In the genomic region with DNA sequence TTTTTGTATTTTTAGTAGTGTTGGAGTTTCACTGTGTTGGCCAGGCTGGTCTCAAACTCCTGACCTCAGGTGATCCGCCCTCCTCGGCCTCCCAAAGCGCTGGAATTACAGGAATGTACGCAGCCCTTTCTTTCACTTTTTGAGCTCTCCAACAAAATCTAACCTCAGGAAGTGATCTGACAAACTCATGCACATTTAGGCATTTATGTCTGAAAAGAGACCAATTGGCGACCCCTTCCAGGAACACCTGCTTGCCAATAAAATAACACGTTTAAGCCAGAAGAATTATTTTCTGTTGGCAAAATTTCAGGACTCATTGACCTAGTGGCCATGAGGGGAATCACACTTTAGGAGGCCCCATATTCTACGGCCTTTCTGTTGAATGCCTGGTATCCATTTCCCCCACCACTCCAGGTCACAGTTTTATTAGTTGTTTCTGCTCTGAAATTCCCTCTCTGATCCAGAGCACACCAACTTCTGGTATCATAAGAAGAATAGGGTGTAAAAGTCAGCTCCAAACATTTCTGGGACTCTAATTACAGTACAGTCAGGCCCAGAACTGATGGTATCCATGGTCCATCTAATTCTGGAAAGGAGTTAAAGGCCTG, we compare ENCODE assay signal across 9 cellular contexts.
DNase-seq lines count a peak whose midpoint lies in the region; ATAC-seq and TF ChIP-seq lines count a peak whose summit lies in the region.
"Had no signal": no experiment of that assay in that cellular context is flagged by ENCODE, and none has a peak within 500 bp of the region (broad histone marks: within the 10 kb centered on the region; RNA-seq: fewer than 3 reads in every experiment).

No MANE protein-coding gene starts in this region.

- H2BK120ac ChIP-seq in trophoblast cell (ENCODE audit: insufficient read depth, low read length, poor library complexity), result peak overlapping the region; percentile 33

- no peak overlapping the region for H3K14ac ChIP-seq in trophoblast cell (ENCODE audit: low read length)

- no peak overlapping the region for H3K4me2 ChIP-seq in OCI-LY3 (ENCODE audit: low read length)
- no peak overlapping the region for H3K4me2 ChIP-seq in trophoblast cell (ENCODE audit: low read length)

- H3K27ac ChIP-seq in OCI-LY3 (ENCODE audit: low read length), result no peak overlapping the region
- peak overlapping the region; percentile 29 for H3K27ac ChIP-seq in trophoblast cell (ENCODE audit: low read depth, low read length)

- WGBS in trophoblast cell (ENCODE audit: extremely low coverage, insufficient coverage, insufficient read length), result no CpG with 5 or more reads among the region's 7 CpGs

- peak; percentile 53; the same call in 2 of the 3 replicates for TF ChIP-seq CTCF in GM12872 (IDR thresholded peaks at IDR 0.05; ENCODE audit: insufficient read depth, low read depth, low read length)
- peak; percentile 14 for TF ChIP-seq CTCF in OCI-LY3 (IDR thresholded peaks at IDR 0.05; ENCODE audit: low read depth, low read length)
- peak; percentile 71 for TF ChIP-seq CTCF in fibroblast of mammary gland (conservative IDR thresholded peaks at IDR 0.05; ENCODE audit: control insufficient read depth, insufficient read depth, low read depth, low read length)

- H3K79me2 ChIP-seq in OCI-LY3 (ENCODE audit: low read length) (no peaks in the 10 kb centered on the region), trophoblast cell (ENCODE audit: control insufficient read depth, insufficient read depth, low read length, poor library complexity) (peaks cover 2% of the 10 kb centered on the region)

- no peak overlapping the region for H3K4ac ChIP-seq in trophoblast cell (ENCODE audit: low read depth, low read length)

- no peak for ATAC-seq in activated naive CD8-positive, alpha-beta T cell treated with anti-CD3 and anti-CD28 coated beads, Interleukin-2, amount 50 U/mL, for 24 hours
- no peak for ATAC-seq in GM21447 (IDR thresholded peaks at IDR 0.05; ENCODE audit: unreplicated experiment)

- no peak overlapping the region for H3K27ac Mint-ChIP-seq in activated naive CD8-positive, alpha-beta T cell treated with anti-CD3 and anti-CD28 coated beads, Interleukin-2, amount 50 U/mL, for 24 hours

- H3K9ac ChIP-seq in OCI-LY3 (ENCODE audit: low read length), result no peak overlapping the region
- no peak overlapping the region for H3K9ac ChIP-seq in trophoblast cell (ENCODE audit: low read length)

- no peak overlapping the region for H4K12ac ChIP-seq in trophoblast cell (ENCODE audit: low read depth, low read length)

- H3K27me3 ChIP-seq in OCI-LY3 (ENCODE audit: low read depth, low read length) (peaks cover 26% of the 10 kb centered on the region), trophoblast cell (ENCODE audit: insufficient read depth, low read length) (no peaks in the 10 kb centered on the region)

- H3K36me3 ChIP-seq in OCI-LY3 (replicated peaks; ENCODE audit: low read depth, low read length) (no peaks in the 10 kb centered on the region), trophoblast cell (ENCODE audit: control insufficient read depth in 1 of 2, insufficient read depth in 2 of 2, low read length in 2 of 2) (no peaks in the 10 kb centered on the region)

- peak; percentile 27 for DNase-seq in fibroblast of mammary gland (ENCODE audit: low read depth)
- peak in 1 of 2 donors; percentile 11 for DNase-seq in trophoblast cell
- no peak for DNase-seq in NCI-H2171 treated with DMSO at 0.1 percent for 48 hours (lab: John Stamatoyannopoulos, UW)
- no peak for DNase-seq in mucosa of gallbladder (ENCODE audit: low spot score)
- DNase-seq in activated naive CD8-positive, alpha-beta T cell treated with anti-CD3 and anti-CD28 coated beads, Interleukin-2, amount 50 U/mL, for 24 hours, result no peak
- DNase-seq: stimulated activated CD4-positive, alpha-beta T cell treated with anti-CD3 and anti-CD28 coated beads, Interleukin-12 subunit alpha, Interleukin-12 subunit beta, amount 100 ng/mL, for 4 hours had no signal

- no peak overlapping the region for H2BK5ac ChIP-seq in trophoblast cell (ENCODE audit: low read depth, low read length, poor library complexity)

- H4K20me1 ChIP-seq in OCI-LY3 (ENCODE audit: insufficient read depth, low read length), result no peaks in the 10 kb centered on the region

- H3K4me3 ChIP-seq in OCI-LY3 (ENCODE audit: low read length), result no peak overlapping the region
- no peak overlapping the region for H3K4me3 ChIP-seq in fibroblast of mammary gland (ENCODE audit: control insufficient read depth, low read depth, low read length)
- H3K4me3 ChIP-seq in trophoblast cell (ENCODE audit: low read depth, low read length), result no peak overlapping the region

- peaks cover 41% of the 10 kb centered on the region for H3K27me3 Mint-ChIP-seq in activated naive CD8-positive, alpha-beta T cell treated with anti-CD3 and anti-CD28 coated beads, Interleukin-2, amount 50 U/mL, for 24 hours

- H4K91ac ChIP-seq in trophoblast cell (ENCODE audit: low read depth, low read length), result no peak overlapping the region

- no peak overlapping the region for H2AFZ ChIP-seq in OCI-LY3 (ENCODE audit: low read depth, low read length)
- H2AFZ ChIP-seq in trophoblast cell (ENCODE audit: insufficient read depth, low read length, poor library complexity), result no peak overlapping the region

- H4K8ac ChIP-seq in trophoblast cell (ENCODE audit: low read depth, low read length), result no peak overlapping the region

- H3K4me1 ChIP-seq in OCI-LY3 (ENCODE audit: low read length), result no peaks in the 10 kb centered on the region
- H3K4me1 ChIP-seq in trophoblast cell (ENCODE audit: control insufficient read depth in 1 of 2, insufficient read depth in 2 of 2, low read length in 2 of 2), result peaks cover 6 to 9% of the 10 kb centered on the region in 2 experiments

- H3K4me3 Mint-ChIP-seq in activated naive CD8-positive, alpha-beta T cell treated with anti-CD3 and anti-CD28 coated beads, Interleukin-2, amount 50 U/mL, for 24 hours, result no peak overlapping the region

- peak overlapping the region; percentile 59 for H2BK12ac ChIP-seq in trophoblast cell (ENCODE audit: low read length)

- no peak overlapping the region for H3K23ac ChIP-seq in trophoblast cell (ENCODE audit: low read length)

- H3K9me3 ChIP-seq in OCI-LY3 (ENCODE audit: insufficient read depth, low read length) (no peaks in the 10 kb centered on the region; the same call in 1 of the 2 replicates), trophoblast cell (ENCODE audit: insufficient read depth, low read depth, low read length) (peaks cover 2% of the 10 kb centered on the region)

- peaks cover 3% of the 10 kb centered on the region for H3K9me3 Mint-ChIP-seq in activated naive CD8-positive, alpha-beta T cell treated with anti-CD3 and anti-CD28 coated beads, Interleukin-2, amount 50 U/mL, for 24 hours

- H3K18ac ChIP-seq in trophoblast cell (ENCODE audit: low read length), result no peak overlapping the region

- no peak overlapping the region for H2AK5ac ChIP-seq in trophoblast cell (ENCODE audit: low read length)

- H3K79me1 ChIP-seq in trophoblast cell (ENCODE audit: low read length), result peaks cover 8% of the 10 kb centered on the region

- H3K4me1 Mint-ChIP-seq in activated naive CD8-positive, alpha-beta T cell treated with anti-CD3 and anti-CD28 coated beads, Interleukin-2, amount 50 U/mL, for 24 hours, result peaks cover 7% of the 10 kb centered on the region

- no peaks in the 10 kb centered on the region for H3K36me3 Mint-ChIP-seq in activated naive CD8-positive, alpha-beta T cell treated with anti-CD3 and anti-CD28 coated beads, Interleukin-2, amount 50 U/mL, for 24 hours (ENCODE audit: low read depth)

Comparison
In these comparisons a context has a peak if more than half of its experiments do, and no peak if none do; other contexts are left out.
1. CTCF ChIP-seq: peak in every context shown above with its lines; median percentile 71 in fibroblast of mammary gland; 53 in GM12872; 14 in OCI-LY3.